1 cellular context compared by ENCODE assay signal in genomic region chr12:68481181-68481941, GRCh38.
A peak's percentile ranks its signal among the peaks of the same experiment; 100 is the strongest.
TF ChIP-seq lines count a peak whose summit lies in the region.

No MANE protein-coding gene starts in this region.

TF ChIP-seq in GM12878, 131 proteins besides CTCF, POLR2A, EP300 and RAD21 (continues in another document):
- no peak for TF ChIP-seq TCF3 (IDR thresholded peaks at IDR 0.05; ENCODE audit: borderline replicate concordance, insufficient read depth, low read depth, low read length)
- TF ChIP-seq BMI1 (IDR thresholded peaks at IDR 0.05; ENCODE audit: borderline replicate concordance), result peak; percentile 52
- TF ChIP-seq KLF5 (IDR thresholded peaks at IDR 0.05; ENCODE audit: partially characterized antibody), result peak; percentile 30
- no peak for TF ChIP-seq ZBTB11 (CRISPR knock-in tag; IDR thresholded peaks at IDR 0.05)
- TF ChIP-seq BACH1 (IDR thresholded peaks at IDR 0.05; ENCODE audit: borderline replicate concordance), result no peak
- TF ChIP-seq TARDBP (IDR thresholded peaks at IDR 0.05; ENCODE audit: borderline replicate concordance), result no peak
- no peak for TF ChIP-seq MYB (IDR thresholded peaks at IDR 0.05; ENCODE audit: borderline replicate concordance, low read depth, low read length)
- no peak; the same call in 1 of the 2 replicates for TF ChIP-seq CREM (IDR thresholded peaks at IDR 0.05; ENCODE audit: low read depth)
- peak; percentile 83; the same call in 1 of the 2 replicates for TF ChIP-seq MTA2 (IDR thresholded peaks at IDR 0.05; ENCODE audit: low read depth)
- no peak for TF ChIP-seq SRF (IDR thresholded peaks at IDR 0.05; ENCODE audit: low read depth in 2 of 2, low read length in 2 of 2)
- TF ChIP-seq MYC (IDR thresholded peaks at IDR 0.05; ENCODE audit: insufficient read depth, insufficient read length, insufficient replicate concordance, low read length, severe bottlenecking), result no peak
- no peak for TF ChIP-seq BRCA1 (IDR thresholded peaks at IDR 0.05; ENCODE audit: low read depth, low read length)
- no peak for TF ChIP-seq RFX5 (IDR thresholded peaks at IDR 0.05; ENCODE audit: low read depth, low read length)
- no peak for TF ChIP-seq SMAD1 (IDR thresholded peaks at IDR 0.05; ENCODE audit: low read depth, partially characterized antibody)
- no peak for TF ChIP-seq SMARCA5 (IDR thresholded peaks at IDR 0.05)
- TF ChIP-seq POLR2AphosphoS2 (IDR thresholded peaks at IDR 0.05; ENCODE audit: low read depth, low read length), result no peak
- TF ChIP-seq TBL1XR1 (IDR thresholded peaks at IDR 0.05; ENCODE audit: low read depth, low read length), result peak; percentile 66
- no peak for TF ChIP-seq CBFB (IDR thresholded peaks at IDR 0.05; ENCODE audit: low read depth)
- TF ChIP-seq SIX5 (IDR thresholded peaks at IDR 0.05; ENCODE audit: low read depth, low read length, severe bottlenecking), result no peak
- TF ChIP-seq IRF5 (IDR thresholded peaks at IDR 0.05; ENCODE audit: borderline replicate concordance), result no peak
- no peak for TF ChIP-seq ELK1 (IDR thresholded peaks at IDR 0.05; ENCODE audit: low read depth, low read length)
- peak; percentile 93 for TF ChIP-seq MEF2B (IDR thresholded peaks at IDR 0.05; ENCODE audit: partially characterized antibody, poor library complexity, severe bottlenecking)
- no peak; the same call in 1 of the 2 replicates for TF ChIP-seq CBX5 (IDR thresholded peaks at IDR 0.05; ENCODE audit: low read depth)
- 0 out of 2 replicates have a peak, but pooled peaks have one; percentile 10 for TF ChIP-seq MLLT1 (IDR thresholded peaks at IDR 0.05)
- TF ChIP-seq RB1 (IDR thresholded peaks at IDR 0.05; ENCODE audit: borderline replicate concordance), result no peak
- no peak for TF ChIP-seq E2F8 (IDR thresholded peaks at IDR 0.05; ENCODE audit: low read depth, partially characterized antibody)
- TF ChIP-seq SREBF2 (IDR thresholded peaks at IDR 0.05; ENCODE audit: low read length), result no peak
- TF ChIP-seq SKIL (IDR thresholded peaks at IDR 0.05; ENCODE audit: low read depth, poor library complexity, severe bottlenecking), result peak; percentile 67
- no peak for TF ChIP-seq SUPT20H (IDR thresholded peaks at IDR 0.05; ENCODE audit: borderline replicate concordance, control insufficient read depth, low read depth, low read length)
- TF ChIP-seq CREB1 (IDR thresholded peaks at IDR 0.05; ENCODE audit: low read depth), result 0 out of 2 replicates have a peak, but pooled peaks have one; percentile 33
- no peak for TF ChIP-seq HSF1 (IDR thresholded peaks at IDR 0.05; ENCODE audit: low read depth, low read length)
- TF ChIP-seq JUND (IDR thresholded peaks at IDR 0.05; ENCODE audit: low read depth, low read length), result no peak
- no peak for TF ChIP-seq BCLAF1 (IDR thresholded peaks at IDR 0.05)
- no peak for TF ChIP-seq ZBTB33 (IDR thresholded peaks at IDR 0.05)
- no peak for TF ChIP-seq NFYA (IDR thresholded peaks at IDR 0.05; ENCODE audit: borderline replicate concordance, low read depth, low read length)
- TF ChIP-seq TAF1 (IDR thresholded peaks at IDR 0.05; ENCODE audit: borderline replicate concordance, low read depth, low read length), result no peak
- no peak for TF ChIP-seq ZBED1 (IDR thresholded peaks at IDR 0.05; ENCODE audit: borderline replicate concordance)
- peak; percentile 73 for TF ChIP-seq ATF7 (IDR thresholded peaks at IDR 0.05; ENCODE audit: low read depth)
- peak; percentile 89 for TF ChIP-seq RUNX3 (IDR thresholded peaks at IDR 0.05; ENCODE audit: low read length)
- TF ChIP-seq CEBPB (IDR thresholded peaks at IDR 0.05; ENCODE audit: borderline replicate concordance in 1 of 2, low read depth in 2 of 2, low read length in 2 of 2), result peak in 1 of 2 experiments; percentile 71; a peak in 1 of 4 replicates
- peak; percentile 53; the same call in 1 of the 2 replicates for TF ChIP-seq GATAD2B (conservative IDR thresholded peaks at IDR 0.05; ENCODE audit: low read depth)
